1 cellular context compared by ENCODE assay signal in the genomic region with DNA sequence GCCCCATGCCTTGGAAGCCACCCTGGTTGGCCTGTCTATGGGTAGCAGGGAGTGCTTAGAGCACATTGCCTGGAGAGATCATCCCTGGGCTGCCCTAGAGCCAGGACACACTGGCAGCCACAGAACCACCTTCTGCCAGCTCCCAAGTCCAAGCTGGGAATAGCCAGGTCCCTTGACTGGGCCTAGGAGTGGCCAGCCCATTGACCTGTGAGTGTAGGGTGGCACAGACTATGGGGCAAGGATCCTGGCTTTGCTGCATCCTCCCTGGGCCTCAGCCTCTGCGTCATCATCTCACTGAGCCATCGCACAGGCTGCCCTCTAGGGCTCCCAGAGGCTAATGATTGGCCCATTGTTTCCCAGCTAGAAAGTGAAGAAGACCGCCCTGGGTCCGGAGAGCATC.
TF ChIP-seq lines count a peak whose summit lies in the region.

No MANE protein-coding gene starts in this region.

TF ChIP-seq in GM23338, 12 proteins besides CTCF, POLR2A, EP300 and RAD21 (continued from another document):
- TF ChIP-seq, protein P1, sequence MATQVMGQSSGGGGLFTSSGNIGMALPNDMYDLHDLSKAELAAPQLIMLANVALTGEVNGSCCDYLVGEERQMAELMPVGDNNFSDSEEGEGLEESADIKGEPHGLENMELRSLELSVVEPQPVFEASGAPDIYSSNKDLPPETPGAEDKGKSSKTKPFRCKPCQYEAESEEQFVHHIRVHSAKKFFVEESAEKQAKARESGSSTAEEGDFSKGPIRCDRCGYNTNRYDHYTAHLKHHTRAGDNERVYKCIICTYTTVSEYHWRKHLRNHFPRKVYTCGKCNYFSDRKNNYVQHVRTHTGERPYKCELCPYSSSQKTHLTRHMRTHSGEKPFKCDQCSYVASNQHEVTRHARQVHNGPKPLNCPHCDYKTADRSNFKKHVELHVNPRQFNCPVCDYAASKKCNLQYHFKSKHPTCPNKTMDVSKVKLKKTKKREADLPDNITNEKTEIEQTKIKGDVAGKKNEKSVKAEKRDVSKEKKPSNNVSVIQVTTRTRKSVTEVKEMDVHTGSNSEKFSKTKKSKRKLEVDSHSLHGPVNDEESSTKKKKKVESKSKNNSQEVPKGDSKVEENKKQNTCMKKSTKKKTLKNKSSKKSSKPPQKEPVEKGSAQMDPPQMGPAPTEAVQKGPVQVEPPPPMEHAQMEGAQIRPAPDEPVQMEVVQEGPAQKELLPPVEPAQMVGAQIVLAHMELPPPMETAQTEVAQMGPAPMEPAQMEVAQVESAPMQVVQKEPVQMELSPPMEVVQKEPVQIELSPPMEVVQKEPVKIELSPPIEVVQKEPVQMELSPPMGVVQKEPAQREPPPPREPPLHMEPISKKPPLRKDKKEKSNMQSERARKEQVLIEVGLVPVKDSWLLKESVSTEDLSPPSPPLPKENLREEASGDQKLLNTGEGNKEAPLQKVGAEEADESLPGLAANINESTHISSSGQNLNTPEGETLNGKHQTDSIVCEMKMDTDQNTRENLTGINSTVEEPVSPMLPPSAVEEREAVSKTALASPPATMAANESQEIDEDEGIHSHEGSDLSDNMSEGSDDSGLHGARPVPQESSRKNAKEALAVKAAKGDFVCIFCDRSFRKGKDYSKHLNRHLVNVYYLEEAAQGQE (IDR thresholded peaks at IDR 0.05; ENCODE audit: unreplicated experiment): no peak
